In the genomic region with DNA sequence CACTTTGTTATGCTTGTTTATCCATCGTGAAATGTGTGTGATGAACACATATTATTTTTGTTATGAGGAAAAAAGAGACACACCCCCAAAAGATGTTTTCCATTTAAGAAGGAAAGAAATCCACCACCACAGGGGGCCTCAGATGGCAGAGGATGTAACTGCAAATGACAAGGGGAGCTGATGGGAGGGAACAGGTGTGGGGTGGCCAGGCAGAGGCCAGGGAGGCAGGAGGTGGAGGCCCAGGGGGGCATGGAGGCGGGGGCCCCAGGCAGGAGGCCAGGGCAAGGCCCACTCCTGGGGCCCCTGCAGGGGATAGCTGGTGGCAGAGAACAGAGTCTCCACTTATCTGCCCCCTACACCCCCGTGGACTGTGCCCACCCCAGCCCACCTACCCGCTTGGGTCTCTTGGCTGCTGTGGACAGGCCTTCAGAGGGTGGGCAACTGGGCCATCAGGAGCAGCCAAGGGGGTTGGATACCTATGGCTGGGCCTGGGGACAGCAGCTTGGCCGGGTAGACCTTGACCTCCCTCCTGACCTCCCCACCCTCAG, we compare ENCODE assay signal across 31 cellular contexts. TPM values are rescaled to one million over a fixed set of nuclear protein-coding genes. Genes with fewer than 3 reads are reported as not detected.
"Had no signal": no experiment of that assay in that cellular context is flagged by ENCODE, and none has a peak within 500 bp of the region (broad histone marks: within the 10 kb centered on the region; RNA-seq: fewer than 3 reads in every experiment).

No MANE protein-coding gene starts in this region.

- H3K9me3 ChIP-seq: colonic mucosa, esophagus muscularis mucosa, gastroesophageal sphincter, heart left ventricle, mucosa of descending colon, prostate gland, right atrium auricular region, stomach, thyroid gland had no signal

- FAIRE-seq: kidney had no signal

- H2AFZ ChIP-seq: hepatocyte, neural progenitor cell had no signal

- H3K27me3 Mint-ChIP-seq: type B pancreatic cell had no signal

- H3K4me1 Mint-ChIP-seq: mesothelial cell of epicardium; naive thymus-derived CD4-positive, alpha-beta T cell; nephron; neural progenitor cell had no signal

- ATAC-seq: foreskin keratinocyte; gastroesophageal sphincter; heart left ventricle; left lobe of liver; mucosa of descending colon; naive thymus-derived CD4-positive, alpha-beta T cell; sciatic nerve had no signal

- H3K36me3 ChIP-seq: colonic mucosa, heart left ventricle, neural progenitor cell, prostate gland, right atrium auricular region had no signal

- H3K4me3 Mint-ChIP-seq: dendritic cell treated with granulocyte-macrophage colony-stimulating factor and Interleukin-4, amounts not matched to agents 40 ng/mL and 50 ng/mL, for 4 days; endodermal cell; mesothelial cell of epicardium; naive thymus-derived CD4-positive, alpha-beta T cell; nephron; neural progenitor cell; type B pancreatic cell had no signal

- H3K9me3 Mint-ChIP-seq: dendritic cell treated with granulocyte-macrophage colony-stimulating factor and Interleukin-4, amounts not matched to agents 40 ng/mL and 50 ng/mL, for 4 days; endodermal cell; mesothelial cell of epicardium; naive thymus-derived CD4-positive, alpha-beta T cell; nephron; neural progenitor cell; type B pancreatic cell had no signal

- H3K4me3 ChIP-seq: colonic mucosa, esophagus muscularis mucosa, gastroesophageal sphincter, heart left ventricle, hepatocyte, lung, mucosa of descending colon, neural progenitor cell, prostate gland, right atrium auricular region, smooth muscle cell, stomach, thyroid gland had no signal

- DNase-seq: colonic mucosa; effector CD8-positive, alpha-beta T cell; endodermal cell; foreskin keratinocyte; heart left ventricle; kidney; mesenchymal stem cell; mucosa of descending colon; naive thymus-derived CD4-positive, alpha-beta T cell; stimulated activated CD4-positive, alpha-beta T cell treated with anti-CD3 and anti-CD28 coated beads, Interleukin-12 subunit alpha, Interleukin-12 subunit beta, amount 100 ng/mL, for 4 hours; stimulated activated CD4-positive, alpha-beta T cell treated with anti-CD3 and anti-CD28 coated beads, Interleukin-1b, Interleukin-23, amount 100 ng/mL, for 48 hours; stimulated activated CD4-positive, alpha-beta T cell treated with anti-CD3 and anti-CD28 coated beads, Interleukin-4, amount 100 ng/mL, for 1 hour; stimulated activated CD8-positive, alpha-beta memory T cell treated with anti-CD3 and anti-CD28 coated beads, Interleukin-4, amount 100 ng/mL, for 48 hours; stomach; thyroid gland had no signal

- H3K27me3 ChIP-seq: colonic mucosa, esophagus muscularis mucosa, foreskin keratinocyte, gastroesophageal sphincter, heart left ventricle, hepatocyte, neural progenitor cell, right atrium auricular region, stomach, thyroid gland had no signal

- H3K27ac ChIP-seq: colonic mucosa, epithelial cell of prostate, esophagus muscularis mucosa, foreskin keratinocyte, gastroesophageal sphincter, heart left ventricle, hepatocyte, neural progenitor cell, prostate gland, right atrium auricular region, stomach, thyroid gland had no signal

- H3K36me3 Mint-ChIP-seq: mesothelial cell of epicardium; naive thymus-derived CD4-positive, alpha-beta T cell; neural progenitor cell had no signal

- H3K9ac ChIP-seq: neural progenitor cell had no signal

- H3K4me1 ChIP-seq: colonic mucosa, esophagus muscularis mucosa, foreskin keratinocyte, gastroesophageal sphincter, heart left ventricle, prostate gland, right atrium auricular region had no signal

- H3K27ac Mint-ChIP-seq: dendritic cell treated with granulocyte-macrophage colony-stimulating factor and Interleukin-4, amounts not matched to agents 40 ng/mL and 50 ng/mL, for 4 days; endodermal cell; mesothelial cell of epicardium; naive thymus-derived CD4-positive, alpha-beta T cell; nephron; neural progenitor cell; type B pancreatic cell had no signal

- H3K4me2 ChIP-seq: hepatocyte, neural progenitor cell, smooth muscle cell had no signal

RNA-seq across cellular contexts. Expression of gene PPL, which starts 28.0 kb away (rescaled TPM):
- total RNA-seq: naive thymus-derived CD4-positive, alpha-beta T cell had no signal

RNA-seq across cellular contexts. Expression of gene SEC14L5, which starts 49.2 kb away (rescaled TPM):
- total RNA-seq: foreskin keratinocyte, osteocyte, smooth muscle cell had no signal
- polyA plus RNA-seq: foreskin keratinocyte; naive thymus-derived CD4-positive, alpha-beta T cell; smooth muscle cell had no signal
